ENCODE assay signal across 1 cellular context in the genomic region with DNA sequence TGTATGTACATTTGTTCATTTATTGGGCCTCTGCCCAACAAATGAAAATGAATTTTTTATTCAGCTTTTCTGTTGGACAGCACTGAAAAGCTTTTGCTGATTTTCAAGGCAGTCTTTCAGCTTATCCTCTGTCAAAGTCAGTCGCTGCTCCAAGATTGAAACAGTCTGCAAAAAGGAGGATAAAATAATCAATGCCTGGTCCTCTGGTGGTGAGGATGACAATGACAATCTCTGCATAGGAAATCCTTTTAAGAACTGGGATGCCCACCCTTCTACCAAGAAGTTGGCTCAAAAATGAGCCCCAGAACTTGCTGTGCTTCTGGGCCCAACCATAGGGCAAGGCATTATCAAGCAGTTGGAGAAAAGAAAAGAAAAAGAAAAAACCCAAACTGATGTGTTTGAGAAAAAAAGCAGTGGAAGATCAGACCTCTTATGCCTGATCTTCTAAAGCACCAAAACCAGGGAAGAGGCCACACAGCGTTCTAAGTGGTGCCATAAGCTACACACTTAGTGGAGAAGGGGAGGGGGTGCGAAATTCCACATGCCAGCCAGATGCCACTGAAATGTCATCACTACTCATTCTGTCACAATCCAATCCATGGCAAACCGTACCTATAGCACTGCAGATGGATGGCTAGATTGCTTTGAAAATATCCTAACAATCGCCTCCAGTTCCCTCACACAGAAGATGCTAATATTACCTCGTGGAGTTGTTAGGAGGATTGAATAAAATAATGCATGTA.
TF ChIP-seq lines count a peak whose summit lies in the region.

No MANE protein-coding gene starts in this region.

TF ChIP-seq in H1, 55 proteins besides CTCF, POLR2A, EP300 and RAD21:
- no peak for TF ChIP-seq EGR1 (IDR thresholded peaks at IDR 0.05; ENCODE audit: borderline replicate concordance, low read depth, low read length)
- TF ChIP-seq, protein P1, sequence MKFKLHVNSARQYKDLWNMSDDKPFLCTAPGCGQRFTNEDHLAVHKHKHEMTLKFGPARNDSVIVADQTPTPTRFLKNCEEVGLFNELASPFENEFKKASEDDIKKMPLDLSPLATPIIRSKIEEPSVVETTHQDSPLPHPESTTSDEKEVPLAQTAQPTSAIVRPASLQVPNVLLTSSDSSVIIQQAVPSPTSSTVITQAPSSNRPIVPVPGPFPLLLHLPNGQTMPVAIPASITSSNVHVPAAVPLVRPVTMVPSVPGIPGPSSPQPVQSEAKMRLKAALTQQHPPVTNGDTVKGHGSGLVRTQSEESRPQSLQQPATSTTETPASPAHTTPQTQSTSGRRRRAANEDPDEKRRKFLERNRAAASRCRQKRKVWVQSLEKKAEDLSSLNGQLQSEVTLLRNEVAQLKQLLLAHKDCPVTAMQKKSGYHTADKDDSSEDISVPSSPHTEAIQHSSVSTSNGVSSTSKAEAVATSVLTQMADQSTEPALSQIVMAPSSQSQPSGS (IDR thresholded peaks at IDR 0.05; ENCODE audit: low read length): no peak
- no peak for TF ChIP-seq SP1 (IDR thresholded peaks at IDR 0.05; ENCODE audit: low read depth, low read length)
- no peak for TF ChIP-seq SIX5 (IDR thresholded peaks at IDR 0.05; ENCODE audit: low read depth, low read length)
- TF ChIP-seq, protein P2, sequence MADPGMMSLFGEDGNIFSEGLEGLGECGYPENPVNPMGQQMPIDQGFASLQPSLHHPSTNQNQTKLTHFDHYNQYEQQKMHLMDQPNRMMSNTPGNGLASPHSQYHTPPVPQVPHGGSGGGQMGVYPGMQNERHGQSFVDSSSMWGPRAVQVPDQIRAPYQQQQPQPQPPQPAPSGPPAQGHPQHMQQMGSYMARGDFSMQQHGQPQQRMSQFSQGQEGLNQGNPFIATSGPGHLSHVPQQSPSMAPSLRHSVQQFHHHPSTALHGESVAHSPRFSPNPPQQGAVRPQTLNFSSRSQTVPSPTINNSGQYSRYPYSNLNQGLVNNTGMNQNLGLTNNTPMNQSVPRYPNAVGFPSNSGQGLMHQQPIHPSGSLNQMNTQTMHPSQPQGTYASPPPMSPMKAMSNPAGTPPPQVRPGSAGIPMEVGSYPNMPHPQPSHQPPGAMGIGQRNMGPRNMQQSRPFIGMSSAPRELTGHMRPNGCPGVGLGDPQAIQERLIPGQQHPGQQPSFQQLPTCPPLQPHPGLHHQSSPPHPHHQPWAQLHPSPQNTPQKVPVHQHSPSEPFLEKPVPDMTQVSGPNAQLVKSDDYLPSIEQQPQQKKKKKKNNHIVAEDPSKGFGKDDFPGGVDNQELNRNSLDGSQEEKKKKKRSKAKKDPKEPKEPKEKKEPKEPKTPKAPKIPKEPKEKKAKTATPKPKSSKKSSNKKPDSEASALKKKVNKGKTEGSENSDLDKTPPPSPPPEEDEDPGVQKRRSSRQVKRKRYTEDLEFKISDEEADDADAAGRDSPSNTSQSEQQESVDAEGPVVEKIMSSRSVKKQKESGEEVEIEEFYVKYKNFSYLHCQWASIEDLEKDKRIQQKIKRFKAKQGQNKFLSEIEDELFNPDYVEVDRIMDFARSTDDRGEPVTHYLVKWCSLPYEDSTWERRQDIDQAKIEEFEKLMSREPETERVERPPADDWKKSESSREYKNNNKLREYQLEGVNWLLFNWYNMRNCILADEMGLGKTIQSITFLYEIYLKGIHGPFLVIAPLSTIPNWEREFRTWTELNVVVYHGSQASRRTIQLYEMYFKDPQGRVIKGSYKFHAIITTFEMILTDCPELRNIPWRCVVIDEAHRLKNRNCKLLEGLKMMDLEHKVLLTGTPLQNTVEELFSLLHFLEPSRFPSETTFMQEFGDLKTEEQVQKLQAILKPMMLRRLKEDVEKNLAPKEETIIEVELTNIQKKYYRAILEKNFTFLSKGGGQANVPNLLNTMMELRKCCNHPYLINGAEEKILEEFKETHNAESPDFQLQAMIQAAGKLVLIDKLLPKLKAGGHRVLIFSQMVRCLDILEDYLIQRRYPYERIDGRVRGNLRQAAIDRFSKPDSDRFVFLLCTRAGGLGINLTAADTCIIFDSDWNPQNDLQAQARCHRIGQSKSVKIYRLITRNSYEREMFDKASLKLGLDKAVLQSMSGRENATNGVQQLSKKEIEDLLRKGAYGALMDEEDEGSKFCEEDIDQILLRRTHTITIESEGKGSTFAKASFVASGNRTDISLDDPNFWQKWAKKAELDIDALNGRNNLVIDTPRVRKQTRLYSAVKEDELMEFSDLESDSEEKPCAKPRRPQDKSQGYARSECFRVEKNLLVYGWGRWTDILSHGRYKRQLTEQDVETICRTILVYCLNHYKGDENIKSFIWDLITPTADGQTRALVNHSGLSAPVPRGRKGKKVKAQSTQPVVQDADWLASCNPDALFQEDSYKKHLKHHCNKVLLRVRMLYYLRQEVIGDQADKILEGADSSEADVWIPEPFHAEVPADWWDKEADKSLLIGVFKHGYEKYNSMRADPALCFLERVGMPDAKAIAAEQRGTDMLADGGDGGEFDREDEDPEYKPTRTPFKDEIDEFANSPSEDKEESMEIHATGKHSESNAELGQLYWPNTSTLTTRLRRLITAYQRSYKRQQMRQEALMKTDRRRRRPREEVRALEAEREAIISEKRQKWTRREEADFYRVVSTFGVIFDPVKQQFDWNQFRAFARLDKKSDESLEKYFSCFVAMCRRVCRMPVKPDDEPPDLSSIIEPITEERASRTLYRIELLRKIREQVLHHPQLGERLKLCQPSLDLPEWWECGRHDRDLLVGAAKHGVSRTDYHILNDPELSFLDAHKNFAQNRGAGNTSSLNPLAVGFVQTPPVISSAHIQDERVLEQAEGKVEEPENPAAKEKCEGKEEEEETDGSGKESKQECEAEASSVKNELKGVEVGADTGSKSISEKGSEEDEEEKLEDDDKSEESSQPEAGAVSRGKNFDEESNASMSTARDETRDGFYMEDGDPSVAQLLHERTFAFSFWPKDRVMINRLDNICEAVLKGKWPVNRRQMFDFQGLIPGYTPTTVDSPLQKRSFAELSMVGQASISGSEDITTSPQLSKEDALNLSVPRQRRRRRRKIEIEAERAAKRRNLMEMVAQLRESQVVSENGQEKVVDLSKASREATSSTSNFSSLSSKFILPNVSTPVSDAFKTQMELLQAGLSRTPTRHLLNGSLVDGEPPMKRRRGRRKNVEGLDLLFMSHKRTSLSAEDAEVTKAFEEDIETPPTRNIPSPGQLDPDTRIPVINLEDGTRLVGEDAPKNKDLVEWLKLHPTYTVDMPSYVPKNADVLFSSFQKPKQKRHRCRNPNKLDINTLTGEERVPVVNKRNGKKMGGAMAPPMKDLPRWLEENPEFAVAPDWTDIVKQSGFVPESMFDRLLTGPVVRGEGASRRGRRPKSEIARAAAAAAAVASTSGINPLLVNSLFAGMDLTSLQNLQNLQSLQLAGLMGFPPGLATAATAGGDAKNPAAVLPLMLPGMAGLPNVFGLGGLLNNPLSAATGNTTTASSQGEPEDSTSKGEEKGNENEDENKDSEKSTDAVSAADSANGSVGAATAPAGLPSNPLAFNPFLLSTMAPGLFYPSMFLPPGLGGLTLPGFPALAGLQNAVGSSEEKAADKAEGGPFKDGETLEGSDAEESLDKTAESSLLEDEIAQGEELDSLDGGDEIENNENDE (IDR thresholded peaks at IDR 0.05; ENCODE audit: insufficient replicate concordance, low read length): no peak
- no peak for TF ChIP-seq BRCA1 (IDR thresholded peaks at IDR 0.05; ENCODE audit: low read depth, low read length)
- no peak for TF ChIP-seq GABPA (IDR thresholded peaks at IDR 0.05; ENCODE audit: borderline replicate concordance, insufficient read depth, low read length)
- TF ChIP-seq CTBP2 (IDR thresholded peaks at IDR 0.05; ENCODE audit: borderline replicate concordance, insufficient read depth, insufficient read length, low read length): no peak
- no peak for TF ChIP-seq SRF (IDR thresholded peaks at IDR 0.05; ENCODE audit: low read depth, low read length)
- no peak for TF ChIP-seq MAFK (IDR thresholded peaks at IDR 0.05; ENCODE audit: low read depth, low read length)
- TF ChIP-seq NRF1 (IDR thresholded peaks at IDR 0.05; ENCODE audit: low read depth, low read length): no peak
- no peak for TF ChIP-seq POLR2AphosphoS5 (IDR thresholded peaks at IDR 0.05; ENCODE audit: low read depth, low read length)
- TF ChIP-seq, protein P3, sequence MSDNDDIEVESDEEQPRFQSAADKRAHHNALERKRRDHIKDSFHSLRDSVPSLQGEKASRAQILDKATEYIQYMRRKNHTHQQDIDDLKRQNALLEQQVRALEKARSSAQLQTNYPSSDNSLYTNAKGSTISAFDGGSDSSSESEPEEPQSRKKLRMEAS (IDR thresholded peaks at IDR 0.05): no peak
- TF ChIP-seq RXRA (IDR thresholded peaks at IDR 0.05; ENCODE audit: insufficient read depth, low read depth, low read length): no peak
